Comparison of ENCODE assay signal across 14 cellular contexts in the genomic region with DNA sequence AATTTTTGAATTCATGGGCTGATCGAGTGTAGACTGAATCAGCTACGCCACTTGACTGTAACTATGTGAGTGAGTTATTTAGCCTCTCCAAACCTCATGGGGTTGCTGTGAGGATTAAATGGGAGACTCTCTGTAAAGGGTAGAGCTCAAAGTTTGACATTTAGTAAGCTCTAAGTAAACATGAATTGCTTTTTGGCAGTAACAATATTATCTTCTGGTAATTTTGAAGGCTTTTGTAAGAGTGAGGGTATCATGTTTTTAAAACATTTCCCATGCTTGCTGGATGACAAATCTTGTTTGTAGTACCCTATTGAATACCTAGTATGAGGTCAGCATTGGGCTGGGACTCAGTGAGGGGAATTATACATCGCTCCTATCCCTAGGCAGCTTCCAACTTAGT.
"Had no signal": no experiment of that assay in that cellular context is flagged by ENCODE, and none has a peak within 500 bp of the region (broad histone marks: within the 10 kb centered on the region; RNA-seq: fewer than 3 reads in every experiment).

No MANE protein-coding gene starts in this region.

- ATAC-seq: activated CD4-positive, alpha-beta T cell treated with anti-CD3 and anti-CD28 coated beads for 36 hours; natural killer cell treated with Interleukin-12 subunit alpha and Interleukin-12 subunit beta and Interleukin-15 and Interleukin-18, amount 100 ng/mL, for 72 hours; T-cell had no signal

- DNase-seq: activated CD4-positive, alpha-beta memory T cell treated with anti-CD3 and anti-CD28 coated beads, Interleukin-2, amount 10 ng/mL, durations not matched to agents 7 days and 5 days; activated CD4-positive, alpha-beta T cell treated with anti-CD3 and anti-CD28 coated beads for 36 hours; activated CD8-positive, alpha-beta memory T cell treated with anti-CD3 and anti-CD28 coated beads, Interleukin-2, amount 50 U/mL, for 4 hours; activated naive CD8-positive, alpha-beta T cell treated with anti-CD3 and anti-CD28 coated beads, Interleukin-2, amount 10 ng/mL, durations not matched to agents 7 days and 5 days; occipital lobe; sigmoid colon; stimulated activated CD4-positive, alpha-beta T cell treated with anti-CD3 and anti-CD28 coated beads, Interleukin-4, amount 100 ng/mL, for 1 hour; stimulated activated CD8-positive, alpha-beta memory T cell treated with anti-CD3 and anti-CD28 coated beads, Interleukin-4, amount 100 ng/mL, for 48 hours; T-cell; T1000 had no signal

- H3K27ac ChIP-seq: ascending aorta, sigmoid colon, thoracic aorta, VCaP had no signal

- H3K9me3 ChIP-seq: ascending aorta, sigmoid colon, thoracic aorta had no signal

- H3K36me3 ChIP-seq: ascending aorta, sigmoid colon, thoracic aorta had no signal

- H3K27me3 ChIP-seq: ascending aorta, sigmoid colon had no signal

- H3K4me3 ChIP-seq: ascending aorta, sigmoid colon, thoracic aorta had no signal
